ENCODE assay signal across 6 cellular contexts in genomic region chr5:4879075-4879474, GRCh38.
"Had no signal": no experiment of that assay in that cellular context is flagged by ENCODE, and none has a peak within 500 bp of the region (broad histone marks: within the 10 kb centered on the region; RNA-seq: fewer than 3 reads in every experiment).

No MANE protein-coding gene starts in this region.

- H3K9ac ChIP-seq: GM23248, KMS-11 had no signal

- H3K4me2 ChIP-seq: KMS-11 had no signal

- H3K4me3 Mint-ChIP-seq: H9, HFFc6 had no signal

- H3K27ac Mint-ChIP-seq: H9, HFFc6 had no signal

- H3K27ac ChIP-seq: GM23248, HL-60, KMS-11 had no signal

- H2AFZ ChIP-seq: GM23248 had no signal

- H3K9me3 Mint-ChIP-seq: H9, HFFc6 had no signal

- H3K4me3 ChIP-seq: GM23248, K562 had no signal
